Comparison of ENCODE assay signal across 6 cellular contexts in genomic region chr4:95754667-95755066, GRCh38.
"Had no signal": no experiment of that assay in that cellular context is flagged by ENCODE, and none has a peak within 500 bp of the region (broad histone marks: within the 10 kb centered on the region; RNA-seq: fewer than 3 reads in every experiment).

No MANE protein-coding gene starts in this region.

- FAIRE-seq: HTR-8/SVneo, K562 had no signal

- DNase-seq: KBM-7, KG1 had no signal

- ATAC-seq: K562 had no signal

- H3K27ac ChIP-seq: HL-60, KMS-11 had no signal

- H3K9ac ChIP-seq: KMS-11 had no signal

- H3K4me3 ChIP-seq: K562 had no signal

- H3K4me2 ChIP-seq: KMS-11 had no signal
